1 cellular context compared by ENCODE assay signal in genomic region chr20:25206063-25206403, GRCh38.
TF ChIP-seq lines count a peak whose summit lies in the region.

No MANE protein-coding gene starts in this region.

TF ChIP-seq in SK-N-SH, 30 proteins besides CTCF, POLR2A, EP300 and RAD21 (continued from another document):
- TF ChIP-seq, protein P1, sequence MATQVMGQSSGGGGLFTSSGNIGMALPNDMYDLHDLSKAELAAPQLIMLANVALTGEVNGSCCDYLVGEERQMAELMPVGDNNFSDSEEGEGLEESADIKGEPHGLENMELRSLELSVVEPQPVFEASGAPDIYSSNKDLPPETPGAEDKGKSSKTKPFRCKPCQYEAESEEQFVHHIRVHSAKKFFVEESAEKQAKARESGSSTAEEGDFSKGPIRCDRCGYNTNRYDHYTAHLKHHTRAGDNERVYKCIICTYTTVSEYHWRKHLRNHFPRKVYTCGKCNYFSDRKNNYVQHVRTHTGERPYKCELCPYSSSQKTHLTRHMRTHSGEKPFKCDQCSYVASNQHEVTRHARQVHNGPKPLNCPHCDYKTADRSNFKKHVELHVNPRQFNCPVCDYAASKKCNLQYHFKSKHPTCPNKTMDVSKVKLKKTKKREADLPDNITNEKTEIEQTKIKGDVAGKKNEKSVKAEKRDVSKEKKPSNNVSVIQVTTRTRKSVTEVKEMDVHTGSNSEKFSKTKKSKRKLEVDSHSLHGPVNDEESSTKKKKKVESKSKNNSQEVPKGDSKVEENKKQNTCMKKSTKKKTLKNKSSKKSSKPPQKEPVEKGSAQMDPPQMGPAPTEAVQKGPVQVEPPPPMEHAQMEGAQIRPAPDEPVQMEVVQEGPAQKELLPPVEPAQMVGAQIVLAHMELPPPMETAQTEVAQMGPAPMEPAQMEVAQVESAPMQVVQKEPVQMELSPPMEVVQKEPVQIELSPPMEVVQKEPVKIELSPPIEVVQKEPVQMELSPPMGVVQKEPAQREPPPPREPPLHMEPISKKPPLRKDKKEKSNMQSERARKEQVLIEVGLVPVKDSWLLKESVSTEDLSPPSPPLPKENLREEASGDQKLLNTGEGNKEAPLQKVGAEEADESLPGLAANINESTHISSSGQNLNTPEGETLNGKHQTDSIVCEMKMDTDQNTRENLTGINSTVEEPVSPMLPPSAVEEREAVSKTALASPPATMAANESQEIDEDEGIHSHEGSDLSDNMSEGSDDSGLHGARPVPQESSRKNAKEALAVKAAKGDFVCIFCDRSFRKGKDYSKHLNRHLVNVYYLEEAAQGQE (IDR thresholded peaks at IDR 0.05; ENCODE audit: low read depth, low read length), result no peak
- TF ChIP-seq FOXJ3 (CRISPR knock-in tag; IDR thresholded peaks at IDR 0.05), result no peak
- TF ChIP-seq, protein P2, sequence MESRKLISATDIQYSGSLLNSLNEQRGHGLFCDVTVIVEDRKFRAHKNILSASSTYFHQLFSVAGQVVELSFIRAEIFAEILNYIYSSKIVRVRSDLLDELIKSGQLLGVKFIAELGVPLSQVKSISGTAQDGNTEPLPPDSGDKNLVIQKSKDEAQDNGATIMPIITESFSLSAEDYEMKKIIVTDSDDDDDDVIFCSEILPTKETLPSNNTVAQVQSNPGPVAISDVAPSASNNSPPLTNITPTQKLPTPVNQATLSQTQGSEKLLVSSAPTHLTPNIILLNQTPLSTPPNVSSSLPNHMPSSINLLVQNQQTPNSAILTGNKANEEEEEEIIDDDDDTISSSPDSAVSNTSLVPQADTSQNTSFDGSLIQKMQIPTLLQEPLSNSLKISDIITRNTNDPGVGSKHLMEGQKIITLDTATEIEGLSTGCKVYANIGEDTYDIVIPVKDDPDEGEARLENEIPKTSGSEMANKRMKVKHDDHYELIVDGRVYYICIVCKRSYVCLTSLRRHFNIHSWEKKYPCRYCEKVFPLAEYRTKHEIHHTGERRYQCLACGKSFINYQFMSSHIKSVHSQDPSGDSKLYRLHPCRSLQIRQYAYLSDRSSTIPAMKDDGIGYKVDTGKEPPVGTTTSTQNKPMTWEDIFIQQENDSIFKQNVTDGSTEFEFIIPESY (IDR thresholded peaks at IDR 0.05; ENCODE audit: borderline replicate concordance, low read depth), result no peak
- no peak for TF ChIP-seq EZH2phosphoT487 (IDR thresholded peaks at IDR 0.05; ENCODE audit: borderline replicate concordance, low read depth)
